In genomic region chr16:25748099-25748654, GRCh38 we compare ENCODE assay signal across 30 cellular contexts. TPM values are rescaled to one million over a fixed set of nuclear protein-coding genes. Genes with fewer than 3 reads are reported as not detected.
"Had no signal": no experiment of that assay in that cellular context is flagged by ENCODE, and none has a peak within 500 bp of the region (broad histone marks: within the 10 kb centered on the region; RNA-seq: fewer than 3 reads in every experiment).

No MANE protein-coding gene starts in this region.

- H3K4me3 ChIP-seq: stomach, suprapubic skin, testis, thoracic aorta, thyroid gland, tibial artery, tibial nerve, transverse colon, upper lobe of left lung, upper lobe of right lung, uterus, vagina had no signal

- H3K4me1 ChIP-seq: stomach, suprapubic skin, testis, thyroid gland, tibial artery, tibial nerve, transverse colon, upper lobe of left lung, upper lobe of right lung, uterus, vagina had no signal

- H3K36me3 ChIP-seq: stomach, suprapubic skin, thoracic aorta, thyroid gland, tibial artery, tibial nerve, transverse colon, upper lobe of left lung, upper lobe of right lung, uterus, vagina had no signal

- H3K9me3 ChIP-seq: suprapubic skin, testis, thoracic aorta, thyroid gland, tibial artery, transverse colon, upper lobe of left lung, upper lobe of right lung, uterus, vagina had no signal

- DNase-seq: stimulated activated CD4-positive, alpha-beta T cell treated with anti-CD3 and anti-CD28 coated beads, Interleukin-2, amount 100 ng/mL, for 48 hours; stimulated activated CD4-positive, alpha-beta T cell treated with anti-CD3 and anti-CD28 coated beads, Interleukin-4, amount 100 ng/mL, for 1 hour; stimulated activated CD4-positive, alpha-beta T cell treated with anti-CD3 and anti-CD28 coated beads, Interleukin-4, amount 100 ng/mL, for 24 hours; stimulated activated CD4-positive, alpha-beta T cell treated with anti-CD3 and anti-CD28 coated beads, Interleukin-4, amount 100 ng/mL, for 4 hours; stimulated activated CD8-positive, alpha-beta memory T cell treated with anti-CD3 and anti-CD28 coated beads, Interleukin-4, amount 100 ng/mL, for 48 hours; stimulated activated naive B cell treated with anti-CD40 and anti-IgM and Interleukin-4, amounts not matched to agents 10 μg/mL and 1 μg/mL and 100 μg/mL, for 72 hours; stimulated activated naive CD4-positive, alpha-beta T cell; stimulated activated naive CD4-positive, alpha-beta T cell treated with Interleukin-2 at 50 U/mL for 16 hours; stimulated activated naive CD8-positive, alpha-beta T cell treated with anti-CD3 and anti-CD28 coated beads, Interleukin-15, amount 100 ng/mL, for 72 hours; stimulated activated naive CD8-positive, alpha-beta T cell treated with anti-CD3 and anti-CD28 coated beads, Interleukin-15, Interleukin-2, amounts not matched to agents 100 U/mL and 50 U/mL, for 24 hours; stomach; substantia nigra; testis; thyroid gland; tibial artery; transverse colon; trophoblast cell; upper lobe of left lung; upper lobe of right lung; uterus had no signal

- H3K9me3 Mint-ChIP-seq: type B pancreatic cell had no signal

- H3K27me3 ChIP-seq: stomach, suprapubic skin, testis, thyroid gland, tibial artery, tibial nerve, transverse colon, upper lobe of left lung, upper lobe of right lung, uterus, vagina had no signal

- H3K27me3 Mint-ChIP-seq: stimulated activated memory B cell treated with anti-CD40 and anti-IgM and Interleukin-4, amounts not matched to agents 10 μg/mL and 1 μg/mL and 100 μg/mL, for 72 hours; stimulated activated naive CD8-positive, alpha-beta T cell treated with anti-CD3 and anti-CD28 coated beads, Interleukin-15, amount 100 ng/mL, for 72 hours; type B pancreatic cell had no signal

- H3K36me3 Mint-ChIP-seq: stimulated activated effector memory CD8-positive, alpha-beta T cell treated with anti-CD3 and anti-CD28 coated beads, Interleukin-12 subunit alpha, Interleukin-12 subunit beta, amount 100 ng/mL, for 72 hours; stimulated activated memory B cell treated with anti-CD40 and anti-IgM and Interleukin-4, amounts not matched to agents 10 μg/mL and 1 μg/mL and 100 μg/mL, for 72 hours; stimulated activated naive B cell treated with anti-CD40 and anti-IgM and Interleukin-4, amounts not matched to agents 10 μg/mL and 1 μg/mL and 100 μg/mL, for 72 hours; type B pancreatic cell had no signal

- H3K27ac Mint-ChIP-seq: stimulated activated effector memory CD8-positive, alpha-beta T cell treated with anti-CD3 and anti-CD28 coated beads, Interleukin-12 subunit alpha, Interleukin-12 subunit beta, amount 100 ng/mL, for 72 hours; stimulated activated memory B cell treated with anti-CD40 and anti-IgM and Interleukin-4, amounts not matched to agents 10 μg/mL and 1 μg/mL and 100 μg/mL, for 72 hours; stimulated activated naive B cell treated with anti-CD40 and anti-IgM and Interleukin-4, amounts not matched to agents 10 μg/mL and 1 μg/mL and 100 μg/mL, for 72 hours; stimulated activated naive CD8-positive, alpha-beta T cell treated with anti-CD3 and anti-CD28 coated beads, Interleukin-15, amount 100 ng/mL, for 72 hours; stimulated activated naive CD8-positive, alpha-beta T cell treated with anti-CD3 and anti-CD28 coated beads, Interleukin-15, Interleukin-2, amounts not matched to agents 100 ng/mL and 50 ng/mL, for 24 hours; type B pancreatic cell had no signal

- H3K4me3 Mint-ChIP-seq: stimulated activated effector memory CD8-positive, alpha-beta T cell treated with anti-CD3 and anti-CD28 coated beads, Interleukin-12 subunit alpha, Interleukin-12 subunit beta, amount 100 ng/mL, for 72 hours; stimulated activated memory B cell treated with anti-CD40 and anti-IgM and Interleukin-4, amounts not matched to agents 10 μg/mL and 1 μg/mL and 100 μg/mL, for 72 hours; stimulated activated naive B cell treated with anti-CD40 and anti-IgM and Interleukin-4, amounts not matched to agents 10 μg/mL and 1 μg/mL and 100 μg/mL, for 72 hours; stimulated activated naive CD8-positive, alpha-beta T cell treated with anti-CD3 and anti-CD28 coated beads, Interleukin-15, amount 100 ng/mL, for 72 hours; stimulated activated naive CD8-positive, alpha-beta T cell treated with anti-CD3 and anti-CD28 coated beads, Interleukin-15, Interleukin-2, amounts not matched to agents 100 ng/mL and 50 ng/mL, for 24 hours; type B pancreatic cell had no signal

- H3K27ac ChIP-seq: stomach, suprapubic skin, testis, thoracic aorta, thyroid gland, tibial artery, tibial nerve, transverse colon, upper lobe of left lung, upper lobe of right lung, uterus, vagina had no signal

- H3K4me1 Mint-ChIP-seq: stimulated activated effector memory CD8-positive, alpha-beta T cell treated with anti-CD3 and anti-CD28 coated beads, Interleukin-12 subunit alpha, Interleukin-12 subunit beta, amount 100 ng/mL, for 72 hours; stimulated activated memory B cell treated with anti-CD40 and anti-IgM and Interleukin-4, amounts not matched to agents 10 μg/mL and 1 μg/mL and 100 μg/mL, for 72 hours; stimulated activated naive B cell treated with anti-CD40 and anti-IgM and Interleukin-4, amounts not matched to agents 10 μg/mL and 1 μg/mL and 100 μg/mL, for 72 hours; stimulated activated naive CD8-positive, alpha-beta T cell treated with anti-CD3 and anti-CD28 coated beads, Interleukin-15, amount 100 ng/mL, for 72 hours had no signal

RNA-seq across cellular contexts. Expression of gene HS3ST4, which starts 56.4 kb away (rescaled TPM):
- total RNA-seq: subcutaneous adipose tissue, thoracic aorta, transverse colon, ureter had no signal
